Comparison of ENCODE assay signal across 8 cellular contexts in the genomic region with DNA sequence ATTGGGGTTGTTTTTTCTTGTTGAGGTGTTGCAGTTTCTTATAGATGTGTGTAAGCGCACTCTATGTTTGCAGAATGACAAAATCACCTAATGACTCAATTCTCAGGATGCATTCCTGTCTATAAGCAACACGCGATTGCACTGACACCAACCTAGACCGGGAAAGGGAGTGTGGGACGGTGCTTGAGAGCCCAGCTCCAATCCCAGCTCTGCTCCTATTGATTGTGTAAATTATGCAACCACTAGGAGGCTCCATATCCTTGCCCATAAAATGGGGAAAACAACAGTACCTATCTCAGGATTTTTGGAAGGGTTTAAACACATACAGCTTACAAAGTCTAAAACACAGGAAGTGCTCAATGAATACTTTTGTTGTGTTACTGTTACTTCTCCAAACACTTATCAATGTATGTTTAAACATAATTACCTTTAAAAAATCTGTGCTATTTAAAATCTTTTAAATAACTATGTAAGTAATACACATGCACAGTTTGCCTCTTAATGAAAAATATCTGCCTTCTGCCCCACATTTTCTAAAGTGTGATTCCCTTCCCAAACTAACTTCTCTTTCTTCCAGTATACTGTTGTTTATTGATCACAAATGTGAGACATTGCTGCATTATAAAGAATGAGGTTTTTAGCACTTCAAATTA.
DNase-seq lines count a peak whose midpoint lies in the region; ATAC-seq and TF ChIP-seq lines count a peak whose summit lies in the region.

No MANE protein-coding gene starts in this region.

- no peaks in the 10 kb centered on the region for H3K9me3 ChIP-seq in RWPE2 (ENCODE audit: severe bottlenecking)
- no peaks in the 10 kb centered on the region for H3K9me3 ChIP-seq in naive thymus-derived CD4-positive, alpha-beta T cell (ENCODE audit: control insufficient read depth in 2 of 3, low read length in 3 of 3)

- POLR2A ChIA-PET in naive thymus-derived CD4-positive, alpha-beta T cell (lab: Charles Lee): no interaction called here

- H3K4me1 ChIP-seq in RWPE2 (ENCODE audit: insufficient read depth, poor library complexity, severe bottlenecking) (no peaks in the 10 kb centered on the region), foreskin keratinocyte (no peaks in the 10 kb centered on the region)
- no peaks in the 10 kb centered on the region for H3K4me1 ChIP-seq in naive thymus-derived CD4-positive, alpha-beta T cell (ENCODE audit: control insufficient read depth in 2 of 2, insufficient read depth in 2 of 2, low read length in 2 of 2)

- H3K27me3 ChIP-seq in RWPE2 (ENCODE audit: insufficient read depth, poor library complexity, severe bottlenecking) (no peaks in the 10 kb centered on the region), foreskin keratinocyte (no peaks in the 10 kb centered on the region)
- H3K27me3 ChIP-seq in naive thymus-derived CD4-positive, alpha-beta T cell (ENCODE audit: control insufficient read depth in 2 of 2, insufficient read depth in 2 of 2, low read length in 2 of 2): no peaks in the 10 kb centered on the region

- H3K27ac Mint-ChIP-seq in progenitor cell of endocrine pancreas: no peak overlapping the region
- no peak overlapping the region for H3K27ac Mint-ChIP-seq in naive thymus-derived CD4-positive, alpha-beta T cell

- no peaks in the 10 kb centered on the region for H3K36me3 Mint-ChIP-seq in progenitor cell of endocrine pancreas (ENCODE audit: insufficient read depth)
- no peaks in the 10 kb centered on the region for H3K36me3 Mint-ChIP-seq in naive thymus-derived CD4-positive, alpha-beta T cell

- H3K27ac ChIP-seq in RWPE2 (ENCODE audit: poor library complexity, severe bottlenecking): no peak overlapping the region
- H3K27ac ChIP-seq in foreskin keratinocyte: no peak overlapping the region
- no peak overlapping the region for H3K27ac ChIP-seq in naive thymus-derived CD4-positive, alpha-beta T cell (ENCODE audit: low read depth, low read length)

- peaks cover 12% of the 10 kb centered on the region for H3K27me3 Mint-ChIP-seq in progenitor cell of endocrine pancreas
- no peaks in the 10 kb centered on the region for H3K27me3 Mint-ChIP-seq in naive thymus-derived CD4-positive, alpha-beta T cell

- intact Hi-C loops in naive thymus-derived CD4-positive, alpha-beta T cell (cut with micrococcal nuclease): loop anchor here in 1 of 2 donors (5.0 kb wide), 1 partner anchor 1223 kb away; a partner anchor contains a TSS

- H3K4me1 Mint-ChIP-seq in progenitor cell of endocrine pancreas (ENCODE audit: low read depth): peaks cover 6% of the 10 kb centered on the region
- H3K4me1 Mint-ChIP-seq in naive thymus-derived CD4-positive, alpha-beta T cell: no peaks in the 10 kb centered on the region

- ATAC-seq in RWPE2 (ENCODE audit: low read depth) (peak; percentile 99), foreskin keratinocyte (peak; percentile 96)
- ATAC-seq in naive thymus-derived CD4-positive, alpha-beta T cell: no peak

- H3K4me3 ChIP-seq in RWPE2 (ENCODE audit: severe bottlenecking): no peak overlapping the region
- no peak overlapping the region for H3K4me3 ChIP-seq in naive thymus-derived CD4-positive, alpha-beta T cell (ENCODE audit: low read length)

- H3K4me3 Mint-ChIP-seq in progenitor cell of endocrine pancreas (ENCODE audit: low read depth): no peak overlapping the region
- H3K4me3 Mint-ChIP-seq in naive thymus-derived CD4-positive, alpha-beta T cell: no peak overlapping the region

- CTCF ChIA-PET in naive thymus-derived CD4-positive, alpha-beta T cell (lab: Charles Lee): no interaction called here

- no peaks in the 10 kb centered on the region for H3K9me3 Mint-ChIP-seq in progenitor cell of endocrine pancreas (ENCODE audit: low read depth)
- H3K9me3 Mint-ChIP-seq in naive thymus-derived CD4-positive, alpha-beta T cell: peaks cover 0 to 7% (median 0%) of the 10 kb centered on the region in 11 donors

- DNase-seq in NCI-H2196 (lab: John Stamatoyannopoulos, UW; ENCODE audit: unreplicated experiment) (peak; percentile 43), NCI-H2196 treated with DMSO at 0.1 percent for 48 hours (lab: John Stamatoyannopoulos, UW; ENCODE audit: unreplicated experiment) (no peak), HT1080 (ENCODE audit: low read depth) (peak; percentile 66), RWPE2 (ENCODE audit: low spot score) (peak; percentile 66), foreskin keratinocyte (peak; percentile 51 to 59), progenitor cell of endocrine pancreas (ENCODE audit: low spot score, unreplicated experiment) (peak; percentile 9), NCI-H128 (lab: John Stamatoyannopoulos, UW; ENCODE audit: unreplicated experiment) (no peak)
- DNase-seq in naive thymus-derived CD4-positive, alpha-beta T cell: no peak

- TF ChIP-seq CTCF in RWPE2 (IDR thresholded peaks at IDR 0.05; ENCODE audit: poor library complexity, severe bottlenecking) (peak; percentile 73), foreskin keratinocyte (conservative IDR thresholded peaks at IDR 0.05) (peak; percentile 74), progenitor cell of endocrine pancreas (IDR thresholded peaks at IDR 0.05; ENCODE audit: unreplicated experiment) (peak; percentile 78)

- no peaks in the 10 kb centered on the region for H3K36me3 ChIP-seq in RWPE2 (ENCODE audit: low read depth)
- no peaks in the 10 kb centered on the region for H3K36me3 ChIP-seq in naive thymus-derived CD4-positive, alpha-beta T cell (ENCODE audit: control insufficient read depth in 2 of 3, insufficient read depth in 3 of 3, low read length in 3 of 3)

Comparison
In these comparisons a context has a peak if more than half of its experiments do, and no peak if none do; other contexts are left out.
1. DNase-seq: peak in NCI-H2196 (single experiment), HT1080 (single experiment), RWPE2 (single experiment), foreskin keratinocyte (2 of 2) and progenitor cell of endocrine pancreas (single experiment); none in NCI-H2196 treated with DMSO at 0.1 percent for 48 hours (single experiment), NCI-H128 (single experiment) and naive thymus-derived CD4-positive, alpha-beta T cell (0 of 9).
2. Peak in every context shown above with its lines, with median percentiles within 50 percentile points of each other: CTCF ChIP-seq.